In genomic region chr1:3922851-3923250, GRCh38 we compare ENCODE assay signal across 18 cellular contexts. TPM values are rescaled to one million over a fixed set of nuclear protein-coding genes. Genes with fewer than 3 reads are reported as not detected.
A peak's percentile ranks its signal among the peaks of the same experiment; 100 is the strongest.
DNase-seq lines count a peak whose midpoint lies in the region; ATAC-seq and TF ChIP-seq lines count a peak whose summit lies in the region.
"Had no signal": no experiment of that assay in that cellular context is flagged by ENCODE, and none has a peak within 500 bp of the region (broad histone marks: within the 10 kb centered on the region; RNA-seq: fewer than 3 reads in every experiment).

No MANE protein-coding gene starts in this region.

- peaks cover 12% of the 10 kb centered on the region for H3K4me1 Mint-ChIP-seq in activated CD8-positive, alpha-beta T cell treated with anti-CD3 and anti-CD28 coated beads for 36 hours (ENCODE audit: low read depth)
- peaks cover 2% of the 10 kb centered on the region for H3K4me1 Mint-ChIP-seq in activated CD8-positive, alpha-beta T cell treated with anti-CD3 and anti-CD28 coated beads, Interleukin-2, amount 10 ng/mL, durations not matched to agents 7 days and 5 days (ENCODE audit: low read depth)
- H3K4me1 Mint-ChIP-seq in CD14-positive monocyte: no peaks in the 10 kb centered on the region
- no peaks in the 10 kb centered on the region for H3K4me1 Mint-ChIP-seq in activated T-helper 17 cell treated with anti-CD3 and anti-CD28 coated beads, Interleukin-2, amount 50 U/mL, for 72 hours

- no peak overlapping the region for H3K4me3 Mint-ChIP-seq in activated CD8-positive, alpha-beta T cell treated with anti-CD3 and anti-CD28 coated beads for 36 hours
- H3K4me3 Mint-ChIP-seq in activated CD8-positive, alpha-beta T cell treated with anti-CD3 and anti-CD28 coated beads, Interleukin-2, amount 10 ng/mL, durations not matched to agents 7 days and 5 days: no peak overlapping the region
- H3K4me3 Mint-ChIP-seq in CD14-positive monocyte: no peak overlapping the region
- peak overlapping the region; percentile 40 for H3K4me3 Mint-ChIP-seq in activated T-helper 17 cell treated with anti-CD3 and anti-CD28 coated beads, Interleukin-2, amount 50 U/mL, for 72 hours
- H3K4me3 Mint-ChIP-seq: CD8-positive, alpha-beta T cell had no signal

- ATAC-seq in activated CD8-positive, alpha-beta T cell treated with anti-CD3 and anti-CD28 coated beads for 36 hours: peak; percentile 24
- ATAC-seq in activated CD8-positive, alpha-beta T cell treated with anti-CD3 and anti-CD28 coated beads, Interleukin-2, amount 10 ng/mL, durations not matched to agents 7 days and 5 days: no peak
- no peak for ATAC-seq in activated T-helper 17 cell treated with anti-CD3 and anti-CD28 coated beads, Interleukin-2, amount 50 U/mL, for 72 hours (replicated peaks)
- ATAC-seq: Panc1 had no signal

- POLR2A ChIA-PET in activated CD8-positive, alpha-beta T cell treated with anti-CD3 and anti-CD28 coated beads for 36 hours (lab: Charles Lee): no interaction called here
- POLR2A ChIA-PET in activated CD8-positive, alpha-beta T cell treated with anti-CD3 and anti-CD28 coated beads, Interleukin-2, amount 10 ng/mL, durations not matched to agents 7 days and 5 days (lab: Charles Lee): no interaction called here

- CTCF ChIA-PET in activated CD8-positive, alpha-beta T cell treated with anti-CD3 and anti-CD28 coated beads for 36 hours (lab: Charles Lee): no interaction called here
- CTCF ChIA-PET in activated CD8-positive, alpha-beta T cell treated with anti-CD3 and anti-CD28 coated beads, Interleukin-2, amount 10 ng/mL, durations not matched to agents 7 days and 5 days (lab: Charles Lee): no interaction called here

- no peak overlapping the region for H3K27ac Mint-ChIP-seq in activated CD8-positive, alpha-beta T cell treated with anti-CD3 and anti-CD28 coated beads for 36 hours
- H3K27ac Mint-ChIP-seq in activated CD8-positive, alpha-beta T cell treated with anti-CD3 and anti-CD28 coated beads, Interleukin-2, amount 10 ng/mL, durations not matched to agents 7 days and 5 days: no peak overlapping the region
- H3K27ac Mint-ChIP-seq in CD14-positive monocyte: no peak overlapping the region
- H3K27ac Mint-ChIP-seq in activated T-helper 17 cell treated with anti-CD3 and anti-CD28 coated beads, Interleukin-2, amount 50 U/mL, for 72 hours: peak overlapping the region; percentile 33
- H3K27ac Mint-ChIP-seq: CD8-positive, alpha-beta T cell had no signal

- no peaks in the 10 kb centered on the region for H3K36me3 Mint-ChIP-seq in activated CD8-positive, alpha-beta T cell treated with anti-CD3 and anti-CD28 coated beads for 36 hours (ENCODE audit: low read depth)
- H3K36me3 Mint-ChIP-seq in activated CD8-positive, alpha-beta T cell treated with anti-CD3 and anti-CD28 coated beads, Interleukin-2, amount 10 ng/mL, durations not matched to agents 7 days and 5 days (ENCODE audit: low read depth): no peaks in the 10 kb centered on the region
- H3K36me3 Mint-ChIP-seq in CD14-positive monocyte: no peaks in the 10 kb centered on the region
- H3K36me3 Mint-ChIP-seq in activated T-helper 17 cell treated with anti-CD3 and anti-CD28 coated beads, Interleukin-2, amount 50 U/mL, for 72 hours (ENCODE audit: low read depth): no peaks in the 10 kb centered on the region
- H3K36me3 Mint-ChIP-seq: CD8-positive, alpha-beta T cell had no signal

- intact Hi-C loops in activated CD8-positive, alpha-beta T cell treated with anti-CD3 and anti-CD28 coated beads for 36 hours (cut with micrococcal nuclease): no loop called here
- intact Hi-C loops in CD14-positive monocyte (cut with micrococcal nuclease): no loop called here

- TF ChIP-seq CTCF in activated CD8-positive, alpha-beta T cell treated with anti-CD3 and anti-CD28 coated beads for 36 hours (IDR thresholded peaks at IDR 0.05): no peak
- TF ChIP-seq CTCF in CD14-positive monocyte (IDR thresholded peaks at IDR 0.05) (no peak), GM10266 (IDR thresholded peaks at IDR 0.05; ENCODE audit: control insufficient read depth, insufficient read depth, low read depth, missing control alignments) (no peak), GM20000 (IDR thresholded peaks at IDR 0.05; ENCODE audit: extremely low read depth, missing control alignments) (no peak)

- no peak for DNase-seq in activated CD8-positive, alpha-beta T cell treated with anti-CD3 and anti-CD28 coated beads for 36 hours
- no peak for DNase-seq in activated CD8-positive, alpha-beta T cell treated with anti-CD3 and anti-CD28 coated beads, Interleukin-2, amount 10 ng/mL, durations not matched to agents 7 days and 5 days
- DNase-seq in CD14-positive monocyte (ENCODE audit: low spot score) (peak; percentile 24), NCI-H2196 (lab: John Stamatoyannopoulos, UW; ENCODE audit: unreplicated experiment) (peak; percentile 53), GM10266 (ENCODE audit: extremely low spot score) (no peak), GM20000 (ENCODE audit: low spot score) (no peak), OCI-M2 (lab: John Stamatoyannopoulos, UW; ENCODE audit: unreplicated experiment) (no peak)
- DNase-seq: BE2C; Calu3; CD8-positive, alpha-beta T cell; GF-D8; GOT3; NCI-H1092 treated with DMSO at 0.1 percent for 48 hours; NCI-H1694; NCI-H2081 treated with DMSO at 0.1 percent for 48 hours; NCI-H774 had no signal

- no peaks in the 10 kb centered on the region for H3K9me3 Mint-ChIP-seq in activated CD8-positive, alpha-beta T cell treated with anti-CD3 and anti-CD28 coated beads for 36 hours
- H3K9me3 Mint-ChIP-seq in activated CD8-positive, alpha-beta T cell treated with anti-CD3 and anti-CD28 coated beads, Interleukin-2, amount 10 ng/mL, durations not matched to agents 7 days and 5 days (ENCODE audit: insufficient read depth): no peaks in the 10 kb centered on the region
- H3K9me3 Mint-ChIP-seq in CD14-positive monocyte: peaks cover 0 to 6% (median 0%) of the 10 kb centered on the region in 7 donors
- no peaks in the 10 kb centered on the region for H3K9me3 Mint-ChIP-seq in activated T-helper 17 cell treated with anti-CD3 and anti-CD28 coated beads, Interleukin-2, amount 50 U/mL, for 72 hours
- H3K9me3 Mint-ChIP-seq: CD8-positive, alpha-beta T cell had no signal

- H3K27me3 Mint-ChIP-seq in activated CD8-positive, alpha-beta T cell treated with anti-CD3 and anti-CD28 coated beads for 36 hours: peaks cover 1% of the 10 kb centered on the region
- no peaks in the 10 kb centered on the region for H3K27me3 Mint-ChIP-seq in activated CD8-positive, alpha-beta T cell treated with anti-CD3 and anti-CD28 coated beads, Interleukin-2, amount 10 ng/mL, durations not matched to agents 7 days and 5 days (ENCODE audit: low read depth)
- peaks cover 10 to 14% (median 11%) of the 10 kb centered on the region in 3 donors for H3K27me3 Mint-ChIP-seq in CD14-positive monocyte (ENCODE audit: low read depth in 3 of 3)
- H3K27me3 Mint-ChIP-seq in activated T-helper 17 cell treated with anti-CD3 and anti-CD28 coated beads, Interleukin-2, amount 50 U/mL, for 72 hours: no peaks in the 10 kb centered on the region

RNA-seq across cellular contexts. Expression of gene C1orf174, which starts 22.8 kb away (rescaled TPM):
- 10 to 100 TPM; 43.7 to 44.0 TPM for total RNA-seq in activated CD8-positive, alpha-beta T cell treated with anti-CD3 and anti-CD28 coated beads for 36 hours
- 10 to 100 TPM; 28.5 TPM for total RNA-seq in activated CD8-positive, alpha-beta T cell treated with anti-CD3 and anti-CD28 coated beads, Interleukin-2, amount 10 ng/mL, durations not matched to agents 7 days and 5 days
- 10 to 100 TPM; 19.1 to 21.3 TPM for polyA plus RNA-seq in CD14-positive monocyte
- 10 to 100 TPM; 25.1 to 33.2 TPM for total RNA-seq in activated T-helper 17 cell treated with anti-CD3 and anti-CD28 coated beads, Interleukin-2, amount 50 U/mL, for 72 hours

Comparison
In these comparisons a context has a peak if more than half of its experiments do, and no peak if none do; other contexts are left out.
1. DNase-seq: peak in CD14-positive monocyte (single experiment) and NCI-H2196 (single experiment); none in activated CD8-positive, alpha-beta T cell treated with anti-CD3 and anti-CD28 coated beads for 36 hours (single experiment), activated CD8-positive, alpha-beta T cell treated with anti-CD3 and anti-CD28 coated beads, Interleukin-2, amount 10 ng/mL, durations not matched to agents 7 days and 5 days (single experiment), GM10266 (single experiment), GM20000 (single experiment) and OCI-M2 (single experiment).